29 cellular contexts compared by ENCODE assay signal in the genomic region with DNA sequence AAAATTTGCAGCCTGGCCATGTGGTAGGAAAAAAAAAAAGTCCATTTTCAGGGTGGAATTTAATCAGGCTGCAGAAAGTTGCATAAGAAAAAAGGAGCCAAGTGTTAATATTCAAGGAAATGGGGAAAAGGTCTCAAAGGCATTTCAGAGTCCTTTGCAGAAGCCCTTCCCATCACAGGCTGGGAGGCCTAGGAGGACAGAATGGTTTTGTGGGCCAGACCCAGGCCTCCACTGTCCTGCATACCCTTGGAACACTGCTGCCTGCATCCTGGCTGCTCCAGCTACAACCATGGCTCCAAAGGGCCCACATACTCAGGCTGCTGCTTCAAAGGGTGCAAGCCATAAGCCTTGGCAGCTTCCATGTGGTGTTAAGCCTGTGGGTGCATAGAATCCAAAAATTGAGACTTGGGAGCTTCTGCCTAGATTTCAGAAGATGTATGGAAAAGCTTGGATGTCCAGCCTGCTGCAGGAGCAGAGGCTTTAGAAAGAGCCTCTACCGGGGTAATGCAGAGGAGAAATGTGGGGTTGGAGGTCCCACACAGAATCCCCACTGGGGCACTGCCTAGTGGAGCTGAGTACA.
"Had no signal": no experiment of that assay in that cellular context is flagged by ENCODE, and none has a peak within 500 bp of the region (broad histone marks: within the 10 kb centered on the region; RNA-seq: fewer than 3 reads in every experiment).

No MANE protein-coding gene starts in this region.

- H3K27ac ChIP-seq: adrenal gland, ascending aorta, cardiac muscle cell, colonic mucosa, left ventricle myocardium inferior, neutrophil, ovary, sigmoid colon, testis, transverse colon had no signal

- H3K36me3 ChIP-seq: adrenal gland, ascending aorta, cardiac muscle cell, colonic mucosa, left ventricle myocardium inferior, neutrophil, ovary, sigmoid colon, transverse colon had no signal

- H3K4me3 Mint-ChIP-seq: activated B cell treated with CpG ODN at 0.5 μM for 24 hours; activated CD4-positive, alpha-beta memory T cell treated with anti-CD3 and anti-CD28 coated beads for 36 hours; activated T-cell treated with anti-CD3 and anti-CD28 coated beads, Interleukin-2, amount 50 U/mL, for 4 hours; activated T-helper 17 cell treated with anti-CD3 and anti-CD28 coated beads, Interleukin-2, amount 50 U/mL, for 72 hours; brain; nephron; T-helper 1 cell treated with Interleukin-12 subunit alpha and Interleukin-12 subunit beta and Interleukin-4 antibody, amounts not matched to agents 30 μg/mL and 1 μg/mL, for 36 hours had no signal

- H3K4me3 ChIP-seq: adrenal gland, ascending aorta, cardiac muscle cell, colonic mucosa, left ventricle myocardium inferior, lung, ovary, sigmoid colon, testis, transverse colon had no signal

- H3K4me1 Mint-ChIP-seq: activated B cell treated with CpG ODN at 0.5 μM for 24 hours; activated T-helper 17 cell treated with anti-CD3 and anti-CD28 coated beads, Interleukin-2, amount 50 U/mL, for 72 hours had no signal

- H3K27ac Mint-ChIP-seq: activated B cell treated with CpG ODN at 0.5 μM for 24 hours; activated CD4-positive, alpha-beta memory T cell treated with anti-CD3 and anti-CD28 coated beads for 36 hours; activated naive CD4-positive, alpha-beta T cell treated with anti-CD3 and anti-CD28 coated beads, Interleukin-2, amount 50 U/mL, for 72 hours; activated T-helper 17 cell treated with anti-CD3 and anti-CD28 coated beads, Interleukin-2, amount 50 U/mL, for 72 hours; brain; nephron; progenitor cell of endocrine pancreas; T-helper 1 cell treated with Interleukin-12 subunit alpha and Interleukin-12 subunit beta and Interleukin-4 antibody, amounts not matched to agents 30 μg/mL and 1 μg/mL, for 36 hours had no signal

- H3K4me1 ChIP-seq: ascending aorta, colonic mucosa, left ventricle myocardium inferior, testis, transverse colon had no signal

- DNase-seq: activated B cell treated with CpG ODN at 0.5 μM for 24 hours; activated CD4-positive, alpha-beta memory T cell treated with anti-CD3 and anti-CD28 coated beads for 36 hours; activated gamma-delta T cell treated with Interleukin-2 at 50 U/mL for 16 hours; activated T-cell treated with anti-CD3 and anti-CD28 coated beads, Interleukin-2, amount 50 U/mL, for 4 hours; adrenal gland; cerebellar nuclear complex; colonic mucosa; effector CD8-positive, alpha-beta T cell; islet precursor cell; left ventricle myocardium inferior; ovary; sigmoid colon; small intestine; stimulated activated CD4-positive, alpha-beta T cell treated with anti-CD3 and anti-CD28 coated beads, Interleukin-2, amount 100 ng/mL, for 24 hours; stimulated activated naive CD4-positive, alpha-beta T cell; SW 1271; T-helper 9 cell; testis; transverse colon had no signal

- H3K27me3 Mint-ChIP-seq: activated B cell treated with CpG ODN at 0.5 μM for 24 hours; activated CD4-positive, alpha-beta memory T cell treated with anti-CD3 and anti-CD28 coated beads for 36 hours; activated T-helper 17 cell treated with anti-CD3 and anti-CD28 coated beads, Interleukin-2, amount 50 U/mL, for 72 hours; progenitor cell of endocrine pancreas had no signal

- ATAC-seq: activated naive CD4-positive, alpha-beta T cell treated with anti-CD3 and anti-CD28 coated beads, Interleukin-2, amount 50 U/mL, for 72 hours; activated T-cell treated with anti-CD3 and anti-CD28 coated beads, Interleukin-2, amount 50 U/mL, for 4 hours; activated T-helper 17 cell treated with anti-CD3 and anti-CD28 coated beads, Interleukin-2, amount 50 U/mL, for 72 hours had no signal

- H3K27me3 ChIP-seq: adrenal gland, ascending aorta, cardiac muscle cell, colonic mucosa, neutrophil, ovary, sigmoid colon, testis, transverse colon had no signal

- H3K9me3 Mint-ChIP-seq: activated T-helper 17 cell treated with anti-CD3 and anti-CD28 coated beads, Interleukin-2, amount 50 U/mL, for 72 hours had no signal
